In genomic region chr2:120503793-120504571, GRCh38 we compare ENCODE assay signal across 13 cellular contexts.
DNase-seq lines count a peak whose midpoint lies in the region; ATAC-seq and TF ChIP-seq lines count a peak whose summit lies in the region.
"Had no signal": no experiment of that assay in that cellular context is flagged by ENCODE, and none has a peak within 500 bp of the region (broad histone marks: within the 10 kb centered on the region; RNA-seq: fewer than 3 reads in every experiment).

No MANE protein-coding gene starts in this region.

- no peak for ATAC-seq in GM18907 (IDR thresholded peaks at IDR 0.05; ENCODE audit: unreplicated experiment)
- ATAC-seq: GM12878 had no signal

- H3K36me3 ChIP-seq in neuronal stem cell (replicated peaks in 1 of 2; ENCODE audit: control insufficient read depth in 2 of 2, insufficient read depth in 2 of 2, low read length in 2 of 2), result no peaks in the 10 kb centered on the region

- no peak overlapping the region for H3K27ac Mint-ChIP-seq in nephron progenitor cell
- H3K27ac Mint-ChIP-seq: activated B cell treated with CpG ODN at 0.5 μM for 24 hours had no signal

- no peak overlapping the region for H3K9ac ChIP-seq in neuronal stem cell (ENCODE audit: low read depth, low read length, poor library complexity)

- no peak overlapping the region for H4K91ac ChIP-seq in neuronal stem cell (ENCODE audit: low read depth, low read length, poor library complexity)

- no peak overlapping the region for H3K23ac ChIP-seq in neuronal stem cell (ENCODE audit: low read depth, low read length, poor library complexity)

- H2AK5ac ChIP-seq in neuronal stem cell (ENCODE audit: low read depth, low read length), result no peak overlapping the region

- peak; percentile 81 for DNase-seq in ELR (ENCODE audit: low read depth)
- DNase-seq in NCI-H510A (lab: John Stamatoyannopoulos, UW), result peak; percentile 23
- DNase-seq in fibroblast of the aortic adventitia (ENCODE audit: low read depth), result peak; percentile 22
- DNase-seq in neuronal stem cell (ENCODE audit: low spot score), result peak; percentile 27
- no peak for DNase-seq in cerebellum (ENCODE audit: low spot score)
- DNase-seq in nephron progenitor cell, result no peak
- DNase-seq: activated B cell treated with CpG ODN at 0.5 μM for 24 hours, activated T-cell treated with anti-CD3 and anti-CD28 coated beads for 4 hours, amniotic stem cell, hippocampal formation, KG1 had no signal

- no peak overlapping the region for H3K4me3 ChIP-seq in fibroblast of the aortic adventitia (ENCODE audit: low read depth, low read length)
- no peak overlapping the region for H3K4me3 ChIP-seq in neuronal stem cell (ENCODE audit: low read length in 2 of 2)
- H3K4me3 ChIP-seq: GM12878 had no signal

- H2BK15ac ChIP-seq in neuronal stem cell (ENCODE audit: low read length), result no peak overlapping the region

- no peaks in the 10 kb centered on the region for H3K9me3 ChIP-seq in neuronal stem cell (replicated peaks in 1 of 2; ENCODE audit: control insufficient read depth in 2 of 2, insufficient read depth in 1 of 2, low read depth in 1 of 2, low read length in 2 of 2)

- no peak overlapping the region for H3K27ac ChIP-seq in neuronal stem cell (replicated peaks; ENCODE audit: low read length)

- H3K18ac ChIP-seq in neuronal stem cell (ENCODE audit: low read length), result peak overlapping the region; percentile 84

- no peaks in the 10 kb centered on the region for H3K4me1 Mint-ChIP-seq in nephron progenitor cell
- H3K4me1 Mint-ChIP-seq: activated B cell treated with CpG ODN at 0.5 μM for 24 hours had no signal

- no peak overlapping the region for H4K8ac ChIP-seq in neuronal stem cell (ENCODE audit: low read depth, low read length)

- no peaks in the 10 kb centered on the region for H3K79me1 ChIP-seq in neuronal stem cell (ENCODE audit: low read depth, low read length)

- no peaks in the 10 kb centered on the region for H3K9me3 Mint-ChIP-seq in nephron progenitor cell
- H3K9me3 Mint-ChIP-seq: activated B cell treated with CpG ODN at 0.5 μM for 24 hours had no signal

- TF ChIP-seq CTCF in fibroblast of the aortic adventitia (IDR thresholded peaks at IDR 0.05; ENCODE audit: insufficient read depth, low read length), result no peak
- TF ChIP-seq CTCF in nephron progenitor cell (IDR thresholded peaks at IDR 0.05), result no peak

- H3K36me3 Mint-ChIP-seq in nephron progenitor cell (ENCODE audit: low read depth), result no peaks in the 10 kb centered on the region

- no peak overlapping the region for H2AFZ ChIP-seq in neuronal stem cell (ENCODE audit: low read length)

- H2BK5ac ChIP-seq in neuronal stem cell (ENCODE audit: low read length), result no peak overlapping the region

- peak overlapping the region; percentile 83 for H3K14ac ChIP-seq in neuronal stem cell (ENCODE audit: low read length)

- no peak overlapping the region for H2BK12ac ChIP-seq in neuronal stem cell (ENCODE audit: low read length)

- H3K4me1 ChIP-seq in neuronal stem cell (ENCODE audit: control insufficient read depth in 2 of 2, insufficient read depth in 1 of 2, low read depth in 1 of 2, low read length in 2 of 2), result peaks cover 0 to 4% of the 10 kb centered on the region in 2 donors

- no peak overlapping the region for H3K4me2 ChIP-seq in neuronal stem cell (ENCODE audit: insufficient read depth, low read length, poor library complexity, severe bottlenecking)

- peaks cover 53% of the 10 kb centered on the region for H3K27me3 Mint-ChIP-seq in nephron progenitor cell (ENCODE audit: low read depth, poor library complexity)

- H2BK120ac ChIP-seq in neuronal stem cell (ENCODE audit: low read depth, low read length), result no peak overlapping the region

- no peak overlapping the region for H3K4me3 Mint-ChIP-seq in nephron progenitor cell
- H3K4me3 Mint-ChIP-seq: activated B cell treated with CpG ODN at 0.5 μM for 24 hours had no signal

- H3K4ac ChIP-seq in neuronal stem cell (ENCODE audit: low read length), result no peak overlapping the region

- no CpG with 5 or more reads among the region's 23 CpGs for WGBS in neuronal stem cell (ENCODE audit: extremely low coverage in 2 of 2, insufficient read length in 2 of 2, insufficient replicate concordance in 1 of 2), 2 donors

- H3K27me3 ChIP-seq in neuronal stem cell (ENCODE audit: control insufficient read depth in 3 of 3, insufficient read depth in 3 of 3, low read depth in 1 of 3, low read length in 3 of 3), result peaks cover 0 to 58% (median 0%) of the 10 kb centered on the region in 3 experiments

Comparison
In these comparisons a context has a peak if more than half of its experiments do, and no peak if none do; other contexts are left out.
1. DNase-seq: peak in ELR (single experiment), NCI-H510A (single experiment), fibroblast of the aortic adventitia (single experiment) and neuronal stem cell (single experiment); none in cerebellum (single experiment) and nephron progenitor cell (single experiment).